19 cellular contexts compared by ENCODE assay signal in the genomic region with DNA sequence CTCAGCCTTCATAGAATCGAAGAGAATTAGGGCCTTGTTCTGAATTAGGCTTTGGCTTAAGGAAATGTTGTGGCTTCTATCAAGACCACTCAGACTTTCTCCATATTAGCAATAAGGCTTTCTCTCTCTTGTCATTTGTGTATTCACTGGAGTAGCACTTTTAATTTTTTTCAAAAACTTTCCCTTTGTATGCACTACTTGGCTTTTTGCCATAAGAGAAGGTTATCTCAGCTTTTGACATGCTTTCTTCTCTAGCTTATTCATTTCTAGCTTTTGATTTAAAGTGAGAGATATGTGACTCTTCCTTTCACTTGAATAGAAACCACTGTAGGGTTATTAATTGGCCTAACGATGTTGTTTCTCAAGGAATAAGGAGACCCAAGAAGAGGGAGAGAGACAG.
DNase-seq lines count a peak whose midpoint lies in the region; ATAC-seq and TF ChIP-seq lines count a peak whose summit lies in the region.
"Had no signal": no experiment of that assay in that cellular context is flagged by ENCODE, and none has a peak within 500 bp of the region (broad histone marks: within the 10 kb centered on the region; RNA-seq: fewer than 3 reads in every experiment).

No MANE protein-coding gene starts in this region.

- DNase-seq in GM06990 (ENCODE audit: extremely low read depth, insufficient read length), result peak; percentile 67
- DNase-seq in amniotic epithelial cell (ENCODE audit: low read depth), result peak; percentile 2
- DNase-seq in NCI-H146 (lab: John Stamatoyannopoulos, UW), result no peak
- no peak for DNase-seq in stimulated activated CD4-positive, alpha-beta T cell treated with anti-CD3 and anti-CD28 coated beads, Interleukin-1b, Interleukin-23, amount 100 ng/mL, for 48 hours
- no peak for DNase-seq in AG08395 (ENCODE audit: low spot score)
- DNase-seq: activated CD4-positive, alpha-beta T cell treated with anti-CD3 and anti-CD28 coated beads for 1 hour; activated CD8-positive, alpha-beta memory T cell treated with anti-CD3 and anti-CD28 coated beads, Interleukin-2, amount 10 ng/mL, durations not matched to agents 7 days and 5 days; activated naive CD4-positive, alpha-beta T cell treated with anti-CD3 and anti-CD28 coated beads, Interleukin-2, amount 10 ng/mL, durations not matched to agents 7 days and 5 days; CD8-positive, alpha-beta T cell; DND-41; gastrocnemius medialis; NCI-H1930; NCI-H524 treated with DMSO at 0.1 percent for 48 hours had no signal

- H3K36me3 ChIP-seq in GM06990 (ENCODE audit: control insufficient read depth, insufficient read depth, low read length), result no peaks in the 10 kb centered on the region
- H3K36me3 ChIP-seq: gastrocnemius medialis, HAP-1, neutrophil, right atrium auricular region had no signal

- TF ChIP-seq CTCF in GM06990 (IDR thresholded peaks at IDR 0.05; ENCODE audit: insufficient read depth, low read length, poor library complexity, severe bottlenecking), result no peak

- no peak overlapping the region for H3K4me3 ChIP-seq in GM06990 (replicated peaks; ENCODE audit: low read depth, low read length)
- H3K4me3 ChIP-seq: gastrocnemius medialis, HAP-1, right atrium auricular region had no signal

- ATAC-seq in GM18867 (IDR thresholded peaks at IDR 0.05; ENCODE audit: unreplicated experiment), result peak; percentile 54
- ATAC-seq in HG02759 (IDR thresholded peaks at IDR 0.05; ENCODE audit: unreplicated experiment), result peak; percentile 72
- ATAC-seq in GM21825 (IDR thresholded peaks at IDR 0.05; ENCODE audit: unreplicated experiment), result no peak
- ATAC-seq: activated CD8-positive, alpha-beta memory T cell treated with anti-CD3 and anti-CD28 coated beads, Interleukin-2, amount 10 ng/mL, durations not matched to agents 7 days and 5 days; CD8-positive, alpha-beta T cell; gastrocnemius medialis had no signal

- H3K27me3 ChIP-seq in GM06990 (replicated peaks; ENCODE audit: control insufficient read depth, insufficient read depth, low read length), result no peaks in the 10 kb centered on the region
- H3K27me3 ChIP-seq: gastrocnemius medialis, neutrophil, right atrium auricular region had no signal

Comparison
In these comparisons a context has a peak if more than half of its experiments do, and no peak if none do; other contexts are left out.
1. DNase-seq: peak in GM06990 (single experiment) and amniotic epithelial cell (single experiment); none in NCI-H146 (single experiment), stimulated activated CD4-positive, alpha-beta T cell treated with anti-CD3 and anti-CD28 coated beads, Interleukin-1b, Interleukin-23, amount 100 ng/mL, for 48 hours (single experiment) and AG08395 (single experiment).